In genomic region chr2:40488101-40488598, GRCh38 we compare ENCODE assay signal across 8 cellular contexts. TPM values are rescaled to one million over a fixed set of nuclear protein-coding genes. Genes with fewer than 3 reads are reported as not detected.
A peak's percentile ranks its signal among the peaks of the same experiment; 100 is the strongest.
DNase-seq lines count a peak whose midpoint lies in the region; ATAC-seq, FAIRE-seq and TF ChIP-seq lines count a peak whose summit lies in the region.

No MANE protein-coding gene starts in this region.

- H3K27ac Mint-ChIP-seq in stimulated activated naive B cell treated with anti-CD40 and anti-IgM and Interleukin-4, amounts not matched to agents 10 μg/mL and 1 μg/mL and 100 μg/mL, for 72 hours = no peak overlapping the region

- H2AFZ ChIP-seq in endothelial cell of umbilical vein (ENCODE audit: low read depth, low read length) = no peak overlapping the region

- no peaks in the 10 kb centered on the region for H3K27me3 Mint-ChIP-seq in stimulated activated naive B cell treated with anti-CD40 and anti-IgM and Interleukin-4, amounts not matched to agents 10 μg/mL and 1 μg/mL and 100 μg/mL, for 72 hours

- H3K36me3 Mint-ChIP-seq in stimulated activated naive B cell treated with anti-CD40 and anti-IgM and Interleukin-4, amounts not matched to agents 10 μg/mL and 1 μg/mL and 100 μg/mL, for 72 hours = no peaks in the 10 kb centered on the region

- H3K4me3 ChIP-seq in DOHH2 (ENCODE audit: low read length) = no peak overlapping the region
- H3K4me3 ChIP-seq in endothelial cell of umbilical vein (replicated peaks in 1 of 3; ENCODE audit: insufficient read depth in 1 of 3, low read depth in 1 of 3, low read length in 3 of 3) = no peak overlapping the region
- peak overlapping the region in 1 of 2 experiments; percentile 8 for H3K4me3 ChIP-seq in neutrophil (ENCODE audit: low read depth in 1 of 2, low read length in 1 of 2)

- peak; percentile 59 for TF ChIP-seq CTCF in DOHH2 (IDR thresholded peaks at IDR 0.05; ENCODE audit: low read depth, low read length, poor library complexity, severe bottlenecking)
- TF ChIP-seq CTCF in endothelial cell of umbilical vein (IDR thresholded peaks at IDR 0.05; ENCODE audit: extremely low read depth in 1 of 2, insufficient read depth in 1 of 2, low read depth in 1 of 2, low read length in 2 of 2) = peak; percentile 15 to 45
- TF ChIP-seq CTCF in neutrophil (IDR thresholded peaks at IDR 0.05) = no peak

- no peaks in the 10 kb centered on the region for H3F3A ChIP-seq in DOHH2 (ENCODE audit: control insufficient read depth, insufficient read depth)

- no peaks in the 10 kb centered on the region for H3K36me3 ChIP-seq in DOHH2 (ENCODE audit: control insufficient read depth, low read length)
- H3K36me3 ChIP-seq in endothelial cell of umbilical vein (ENCODE audit: control insufficient read depth in 2 of 2, extremely low read depth in 1 of 2, insufficient read depth in 2 of 2, low read length in 2 of 2) = no peaks in the 10 kb centered on the region
- H3K36me3 ChIP-seq in neutrophil = no peaks in the 10 kb centered on the region

- no peaks in the 10 kb centered on the region for H4K20me1 ChIP-seq in DOHH2 (ENCODE audit: control insufficient read depth, insufficient read depth, low read depth, low read length)
- H4K20me1 ChIP-seq in endothelial cell of umbilical vein (replicated peaks; ENCODE audit: control insufficient read depth, extremely low read depth, insufficient read depth, low read length) = no peaks in the 10 kb centered on the region

- FAIRE-seq in endothelial cell of umbilical vein (lab: Jason Lieb, UNC) = no peak

- no peak overlapping the region for H3K4me3 Mint-ChIP-seq in stimulated activated naive B cell treated with anti-CD40 and anti-IgM and Interleukin-4, amounts not matched to agents 10 μg/mL and 1 μg/mL and 100 μg/mL, for 72 hours

- H3K9me1 ChIP-seq in endothelial cell of umbilical vein (replicated peaks; ENCODE audit: control insufficient read depth, extremely low read depth, insufficient read depth, low read length) = no peaks in the 10 kb centered on the region

- H3K79me2 ChIP-seq in DOHH2 (ENCODE audit: control insufficient read depth, low read length) (no peaks in the 10 kb centered on the region), endothelial cell of umbilical vein (ENCODE audit: control insufficient read depth, insufficient read depth, low read length) (no peaks in the 10 kb centered on the region)

- peak overlapping the region; percentile 11; the same call in 1 of the 2 replicates for H3K4me2 ChIP-seq in DOHH2 (ENCODE audit: low read length)
- no peak overlapping the region for H3K4me2 ChIP-seq in endothelial cell of umbilical vein (ENCODE audit: insufficient read depth, low read length)

- intact Hi-C loops in endothelial cell of umbilical vein (cut with micrococcal nuclease) = loop anchor here (1.0 to 10.0 kb wide), 2 partner anchors 66 to 277 kb away; no protein-coding TSS in a partner anchor

- H3K9me3 ChIP-seq in DOHH2 (ENCODE audit: control insufficient read depth, insufficient read depth, low read length) (no peaks in the 10 kb centered on the region), endothelial cell of umbilical vein (replicated peaks; ENCODE audit: control insufficient read depth, insufficient read depth, low read length) (no peaks in the 10 kb centered on the region), neutrophil (no peaks in the 10 kb centered on the region)

- no peak overlapping the region for H3K9ac ChIP-seq in endothelial cell of umbilical vein (replicated peaks; ENCODE audit: extremely low read depth, insufficient read depth, low read length)

- CTCF ChIA-PET in endothelial cell of umbilical vein (lab: Charles Lee) = interaction anchor here (0.6 to 2.8 kb wide), 39 partner anchors 8 to 1210 kb away, joined by 3 to 31 read pairs (median 4); partner anchors contain the start of gene SLC8A1

- no peak overlapping the region for H3K27ac ChIP-seq in DOHH2 (ENCODE audit: low read depth, low read length)
- no peak overlapping the region for H3K27ac ChIP-seq in endothelial cell of umbilical vein (ENCODE audit: insufficient read depth, low read depth, low read length)
- H3K27ac ChIP-seq in neutrophil = peak overlapping the region; percentile 62

- peaks cover 23% of the 10 kb centered on the region for H3K4me1 ChIP-seq in DOHH2 (ENCODE audit: control insufficient read depth, low read length)
- H3K4me1 ChIP-seq in endothelial cell of umbilical vein (ENCODE audit: control insufficient read depth, extremely low read depth, insufficient read depth, low read length) = no peaks in the 10 kb centered on the region
- H3K4me1 ChIP-seq in neutrophil (ENCODE audit: control insufficient read depth in 1 of 2, insufficient read depth in 1 of 2, low read depth in 1 of 2, low read length in 1 of 2) = peaks cover 64 to 66% of the 10 kb centered on the region in 2 experiments

- no peak for TF ChIP-seq POLR2A in endothelial cell of umbilical vein (IDR thresholded peaks at IDR 0.05; ENCODE audit: low read depth, low read length)

- ATAC-seq in stimulated activated naive B cell treated with anti-CD40 and anti-IgM and Interleukin-4, amounts not matched to agents 10 μg/mL and 1 μg/mL and 100 μg/mL, for 72 hours (replicated peaks) = no peak
- ATAC-seq in HG03571 (IDR thresholded peaks at IDR 0.05; ENCODE audit: unreplicated experiment) = no peak

- peaks cover 2 to 5% of the 10 kb centered on the region in 2 donors for H3K9me3 Mint-ChIP-seq in stimulated activated naive B cell treated with anti-CD40 and anti-IgM and Interleukin-4, amounts not matched to agents 10 μg/mL and 1 μg/mL and 100 μg/mL, for 72 hours

- H3K27me3 ChIP-seq in DOHH2 (ENCODE audit: control insufficient read depth, low read length) (no peaks in the 10 kb centered on the region), endothelial cell of umbilical vein (ENCODE audit: control insufficient read depth in 2 of 2, insufficient read depth in 2 of 2, low read length in 2 of 2) (no peaks in the 10 kb centered on the region), neutrophil (no peaks in the 10 kb centered on the region)

- dilution Hi-C loops in endothelial cell of umbilical vein (cut with MboI; ENCODE audit: extremely low pct_ligation_motif_present, low sequenced_read_pairs) = no loop called here

- peak; percentile 44 for DNase-seq in NCI-H524 treated with DMSO at 0.1 percent for 48 hours (lab: John Stamatoyannopoulos, UW)
- peak; percentile 39 for DNase-seq in endothelial cell of umbilical vein (ENCODE audit: low read depth, low spot score)
- no peak for DNase-seq in stimulated activated naive B cell treated with anti-CD40 and anti-IgM and Interleukin-4, amounts not matched to agents 10 μg/mL and 1 μg/mL and 100 μg/mL, for 72 hours
- no peak for DNase-seq in effector CD8-positive, alpha-beta T cell (lab: John Stamatoyannopoulos, UW)
- DNase-seq in NCI-H774 (lab: John Stamatoyannopoulos, UW) = no peak

- POLR2A ChIA-PET in endothelial cell of umbilical vein (lab: Charles Lee) = no interaction called here

- H3K4me1 Mint-ChIP-seq in stimulated activated naive B cell treated with anti-CD40 and anti-IgM and Interleukin-4, amounts not matched to agents 10 μg/mL and 1 μg/mL and 100 μg/mL, for 72 hours = peaks cover 7 to 20% of the 10 kb centered on the region in 2 donors

- no TSS peak for BruUV-seq in endothelial cell of umbilical vein (replicated peaks; lab: Mats Ljungman, UMichigan)

- H3K9me2 ChIP-seq in DOHH2 (replicated peaks; ENCODE audit: control insufficient read depth, low read length) = no peaks in the 10 kb centered on the region

TF ChIP-seq in endothelial cell of umbilical vein, 7 proteins besides CTCF, POLR2A, EP300 and RAD21:
- TF ChIP-seq MAX (IDR thresholded peaks at IDR 0.05; ENCODE audit: insufficient read depth, insufficient read length) (no peak), EZH2 (IDR thresholded peaks at IDR 0.05; ENCODE audit: borderline replicate concordance, low read depth, low read length, severe bottlenecking) (no peak), GATA2 (IDR thresholded peaks at IDR 0.05; ENCODE audit: insufficient read depth, insufficient read length, low read depth, low read length) (no peak), POLR2AphosphoS5 (IDR thresholded peaks at IDR 0.05; ENCODE audit: insufficient read depth, low read depth, low read length) (no peak), MYC (IDR thresholded peaks at IDR 0.05; ENCODE audit: low read depth, low read length) (no peak), FOS (IDR thresholded peaks at IDR 0.05; ENCODE audit: borderline replicate concordance, insufficient read depth, low read length) (no peak), JUN (IDR thresholded peaks at IDR 0.05; ENCODE audit: borderline replicate concordance, insufficient read depth, insufficient read length, low read depth) (no peak)
TF ChIP-seq in endothelial cell of umbilical vein: peak in this region for 0.

RNA-seq across cellular contexts. Expression of gene SLC8A1, which starts 36.3 kb away (rescaled TPM):
- total RNA-seq in endothelial cell of umbilical vein = 1.8 and 2.1 TPM in 2 replicates
- 0.11 and 0.19 TPM in 2 replicates for polyA plus RNA-seq in endothelial cell of umbilical vein
- 0.20 and 0.35 TPM in 2 replicates for polyA plus RNA-seq in endothelial cell of umbilical vein (2011; cell fraction: cytosol; rRNA removed)
- polyA plus RNA-seq in endothelial cell of umbilical vein (2011; cell fraction: nucleus; rRNA removed) = 0.45 and 0.74 TPM in 2 replicates
- polyA plus RNA-seq in endothelial cell of umbilical vein (2012) = 0.18 and 0.98 TPM in 2 replicates
- 3.5 and 5.3 TPM in 2 replicates for polyA minus RNA-seq in endothelial cell of umbilical vein
- not detected for polyA minus RNA-seq in endothelial cell of umbilical vein (2011; cell fraction: cytosol; rRNA and poly(A)+ RNA removed)
- polyA minus RNA-seq in endothelial cell of umbilical vein (2011; cell fraction: nucleus; rRNA and poly(A)+ RNA removed) = 2.8 and 4.4 TPM in 2 replicates

Comparison
In these comparisons a context has a peak if more than half of its experiments do, and no peak if none do; other contexts are left out.
1. DNase-seq: peak in NCI-H524 treated with DMSO at 0.1 percent for 48 hours (single experiment) and endothelial cell of umbilical vein (single experiment); none in stimulated activated naive B cell treated with anti-CD40 and anti-IgM and Interleukin-4, amounts not matched to agents 10 μg/mL and 1 μg/mL and 100 μg/mL, for 72 hours (single experiment), effector CD8-positive, alpha-beta T cell (single experiment) and NCI-H774 (single experiment).